9 cellular contexts compared by ENCODE assay signal in genomic region chr1:47438321-47439150, GRCh38. TPM values are rescaled to one million over a fixed set of nuclear protein-coding genes. Genes with fewer than 3 reads are reported as not detected.
DNase-seq lines count a peak whose midpoint lies in the region; ATAC-seq and TF ChIP-seq lines count a peak whose summit lies in the region.
"Had no signal": no experiment of that assay in that cellular context is flagged by ENCODE, and none has a peak within 500 bp of the region (broad histone marks: within the 10 kb centered on the region; RNA-seq: fewer than 3 reads in every experiment).

No MANE protein-coding gene starts in this region.

- peak overlapping the region; percentile 55 for H3K4me3 Mint-ChIP-seq in WTC11

- no peak overlapping the region for H3K27ac ChIP-seq in esophagus (ENCODE audit: low read depth in 2 of 2, low read length in 1 of 2)
- H3K27ac ChIP-seq in skeletal muscle tissue (ENCODE audit: low read depth, low read length): no peak overlapping the region
- no peak overlapping the region for H3K27ac ChIP-seq in caudate nucleus (ENCODE audit: low read depth, low read length)

- peaks cover 40% of the 10 kb centered on the region for H3K27me3 Mint-ChIP-seq in WTC11 (ENCODE audit: low read depth)

- H3K9me3 ChIP-seq in esophagus (ENCODE audit: control insufficient read depth in 2 of 2, insufficient read depth in 1 of 2, low read depth in 1 of 2, low read length in 1 of 2) (no peaks in the 10 kb centered on the region), skeletal muscle tissue (ENCODE audit: control insufficient read depth in 3 of 3, low read length in 3 of 3) (no peaks in the 10 kb centered on the region)

- peaks cover 31% of the 10 kb centered on the region for H3K4me1 Mint-ChIP-seq in WTC11

- no peak overlapping the region for H3K9ac ChIP-seq in skeletal muscle tissue (ENCODE audit: low read depth in 1 of 3, low read length in 3 of 3)

- POLR2A ChIA-PET in WTC11 (lab: Charles Lee): no interaction called here

- H3K9me3 Mint-ChIP-seq in WTC11: no peaks in the 10 kb centered on the region
- H3K9me3 Mint-ChIP-seq: activated naive CD4-positive, alpha-beta T cell treated with anti-CD3 and anti-CD28 coated beads, Interleukin-2, amount 50 U/mL, for 72 hours had no signal

- no peak overlapping the region for H3K27ac Mint-ChIP-seq in WTC11
- H3K27ac Mint-ChIP-seq: activated naive CD4-positive, alpha-beta T cell treated with anti-CD3 and anti-CD28 coated beads, Interleukin-2, amount 50 U/mL, for 72 hours had no signal

- H3K36me3 ChIP-seq in esophagus (ENCODE audit: control insufficient read depth in 2 of 2, insufficient read depth in 2 of 2, low read length in 1 of 2) (no peaks in the 10 kb centered on the region), skeletal muscle tissue (ENCODE audit: control insufficient read depth in 3 of 3, insufficient read depth in 3 of 3, low read length in 3 of 3) (no peaks in the 10 kb centered on the region)

- 0 out of 2 replicates have a peak, but pooled peaks cover 5% of the 10 kb centered on the region for H3K36me3 Mint-ChIP-seq in WTC11

- H3K4me1 ChIP-seq in esophagus (ENCODE audit: control insufficient read depth in 2 of 2, insufficient read depth in 2 of 2, low read length in 1 of 2) (peaks cover 8 to 9% of the 10 kb centered on the region in 2 donors), skeletal muscle tissue (ENCODE audit: control insufficient read depth in 3 of 3, insufficient read depth in 3 of 3, low read length in 3 of 3) (peaks cover 12 to 25% (median 24%) of the 10 kb centered on the region in 3 donors)

- peaks cover 7 to 33% of the 10 kb centered on the region in 2 donors for H3K27me3 ChIP-seq in esophagus (ENCODE audit: control insufficient read depth in 1 of 2, insufficient read depth in 2 of 2, low read length in 2 of 2)
- H3K27me3 ChIP-seq in skeletal muscle tissue (ENCODE audit: control insufficient read depth in 3 of 3, insufficient read depth in 3 of 3, low read length in 3 of 3): peaks cover 75 to 82% (median 79%) of the 10 kb centered on the region in 3 donors

- no peak for ATAC-seq in WTC11
- ATAC-seq in GM18907 (IDR thresholded peaks at IDR 0.05; ENCODE audit: unreplicated experiment): no peak

- DNase-seq in NCI-H2029 (lab: John Stamatoyannopoulos, UW): peak; percentile 23
- no peak for DNase-seq in NCI-H2029 treated with DMSO at 0.1 percent for 48 hours (lab: John Stamatoyannopoulos, UW)
- DNase-seq in WTC11 (ENCODE audit: low spot score): no peak
- no peak for DNase-seq in caudate nucleus (lab: John Stamatoyannopoulos, UW)
- DNase-seq in NK-92 treated with Interleukin-12 subunit alpha and Interleukin-12 subunit beta, amount 100 ng/mL, for 24 hours (lab: John Stamatoyannopoulos, UW): no peak

- 3 to 4% methylated on average over 62 to 117 of the region's 117 CpGs for WGBS in esophagus, 2 donors

- CTCF ChIA-PET in WTC11 (lab: Charles Lee): interaction anchor here (0.7 to 8.4 kb wide), 45 partner anchors 8 to 287 kb away, joined by 3 to 177 read pairs (median 8); partner anchors contain the start of genes FOXE3, PDZK1IP1 and STIL

- no peak for TF ChIP-seq CTCF in WTC11 (IDR thresholded peaks at IDR 0.05)

- H3K4me3 ChIP-seq in esophagus (ENCODE audit: low read depth in 1 of 2, low read length in 2 of 2) (peak overlapping the region; percentile 45 to 60), skeletal muscle tissue (ENCODE audit: low read length in 3 of 3) (peak overlapping the region in 2 of 3 donors; percentile 49 to 86)

TF ChIP-seq in WTC11, 78 proteins besides CTCF, POLR2A, EP300 and RAD21:
- TF ChIP-seq CREM (CRISPR knock-in tag; IDR thresholded peaks at IDR 0.05) (no peak), RORB (CRISPR knock-in tag; IDR thresholded peaks at IDR 0.05) (no peak), FOXP1 (CRISPR knock-in tag; IDR thresholded peaks at IDR 0.05; ENCODE audit: borderline replicate concordance) (no peak), ZNF317 (CRISPR knock-in tag; IDR thresholded peaks at IDR 0.05; ENCODE audit: borderline replicate concordance, low read depth) (no peak), MXD4 (CRISPR knock-in tag; IDR thresholded peaks at IDR 0.05; ENCODE audit: borderline replicate concordance) (no peak), HMGA2 (CRISPR knock-in tag; IDR thresholded peaks at IDR 0.05) (no peak), TP53 (CRISPR knock-in tag; IDR thresholded peaks at IDR 0.05) (no peak), USF1 (CRISPR knock-in tag; IDR thresholded peaks at IDR 0.05) (no peak), PRRX2 (CRISPR knock-in tag; IDR thresholded peaks at IDR 0.05) (no peak)

RNA-seq across cellular contexts. Expression of gene FOXD2, which starts 0.7 kb away (rescaled TPM):
- total RNA-seq in WTC11 (2021) (0.05 to 0.07 TPM (median 0.05 TPM) in 3 replicates), skeletal muscle tissue (under 0.01 TPM)
- polyA plus RNA-seq in esophagus: under 1 TPM in 1 of 2 donors, not detected in 1; 0.01 TPM

RNA-seq across cellular contexts. Expression of gene FOXE3, which starts 22.5 kb away (rescaled TPM):
- 0.09 TPM in 1 of 3 replicates, not detected in the others for total RNA-seq in WTC11 (2021)
- not detected for polyA plus RNA-seq in esophagus
- not detected for total RNA-seq in skeletal muscle tissue
- total RNA-seq: activated naive CD4-positive, alpha-beta T cell treated with anti-CD3 and anti-CD28 coated beads, Interleukin-2, amount 50 U/mL, for 72 hours had no signal
